14 cellular contexts compared by ENCODE assay signal in the genomic region with DNA sequence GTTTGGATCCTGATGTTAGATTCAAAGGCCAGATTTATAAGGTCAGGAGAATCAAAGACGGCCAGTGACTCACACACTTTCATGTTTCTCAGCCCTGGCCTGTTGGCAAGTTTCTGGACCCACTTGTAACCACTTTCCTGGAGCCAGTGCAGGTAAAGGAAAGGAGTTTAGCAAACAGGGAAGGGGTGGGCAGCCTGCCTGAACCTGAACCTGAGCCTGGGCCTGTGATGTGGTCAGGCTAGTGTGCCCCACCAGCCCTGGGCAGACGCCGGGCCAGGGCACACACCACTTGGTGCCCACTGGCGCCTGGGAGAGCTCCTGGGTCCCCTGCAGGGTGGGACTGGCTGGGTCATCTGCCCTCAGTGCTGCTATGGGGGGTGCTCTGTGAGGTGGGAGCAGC.
DNase-seq lines count a peak whose midpoint lies in the region; ATAC-seq and TF ChIP-seq lines count a peak whose summit lies in the region.
"Had no signal": no experiment of that assay in that cellular context is flagged by ENCODE, and none has a peak within 500 bp of the region (broad histone marks: within the 10 kb centered on the region; RNA-seq: fewer than 3 reads in every experiment).

No MANE protein-coding gene starts in this region.

- intact Hi-C loops in upper lobe of right lung (cut with DNase I): no loop called here
- intact Hi-C loops in CD8-positive, alpha-beta T cell (cut with DNase I, micrococcal nuclease): no loop called here

- H3K27me3 Mint-ChIP-seq in CD8-positive, alpha-beta T cell (ENCODE audit: low read depth): peaks cover 4% of the 10 kb centered on the region

- H3K27ac ChIP-seq in lung (ENCODE audit: low read depth in 1 of 2, low read length in 1 of 2) (peak overlapping the region in 1 of 2 donors; percentile 62), upper lobe of right lung (no peak overlapping the region)
- no peak overlapping the region for H3K27ac ChIP-seq in CD8-positive, alpha-beta T cell (ENCODE audit: low read depth, low read length)
- H3K27ac ChIP-seq: BLaER1 treated with 17β-estradiol and CSF1 and Interleukin-3, amounts not matched to agents 10 nM and 100 nM; GM23248 had no signal

- ATAC-seq in lung (ENCODE audit: insufficient read depth, low FRiP score): peak; percentile 78
- peak; percentile 81 for ATAC-seq in upper lobe of right lung
- ATAC-seq in CD8-positive, alpha-beta T cell: no peak

- POLR2A ChIA-PET in CD8-positive, alpha-beta T cell (lab: Charles Lee): no interaction called here

- H3K9me3 Mint-ChIP-seq in CD8-positive, alpha-beta T cell: no peaks in the 10 kb centered on the region
- H3K9me3 Mint-ChIP-seq: CD4-positive, CD25-positive, alpha-beta regulatory T cell; IgD-negative memory B cell had no signal

- TF ChIP-seq CTCF in lung (IDR thresholded peaks at IDR 0.05; ENCODE audit: control extremely low read depth, extremely low read depth) (no peak), upper lobe of right lung (IDR thresholded peaks at IDR 0.05) (no peak)
- no peak for TF ChIP-seq CTCF in CD8-positive, alpha-beta T cell (IDR thresholded peaks at IDR 0.05)

- peaks cover 0 to 2% of the 10 kb centered on the region in 2 donors for H3K4me1 ChIP-seq in lung (ENCODE audit: control insufficient read depth in 2 of 2, insufficient read depth in 2 of 2, low read length in 2 of 2)
- no peaks in the 10 kb centered on the region for H3K4me1 ChIP-seq in upper lobe of right lung
- no peaks in the 10 kb centered on the region for H3K4me1 ChIP-seq in CD8-positive, alpha-beta T cell (ENCODE audit: insufficient read depth, low read length)
- H3K4me1 ChIP-seq: BLaER1 treated with 17β-estradiol and CSF1 and Interleukin-3, amounts not matched to agents 10 nM and 100 nM had no signal

- CTCF ChIA-PET in CD8-positive, alpha-beta T cell (lab: Charles Lee): no interaction called here

- no peaks in the 10 kb centered on the region for H3K9me3 ChIP-seq in lung (ENCODE audit: control insufficient read depth in 2 of 2, insufficient read depth in 1 of 2, low read length in 1 of 2)
- no peaks in the 10 kb centered on the region for H3K9me3 ChIP-seq in upper lobe of right lung
- H3K9me3 ChIP-seq in CD8-positive, alpha-beta T cell (ENCODE audit: low read length): no peaks in the 10 kb centered on the region
- H3K9me3 ChIP-seq: BLaER1 treated with 17β-estradiol and CSF1 and Interleukin-3, amounts not matched to agents 10 nM and 100 nM had no signal

- DNase-seq in HT-29 (ENCODE audit: low spot score) (peak; percentile 51), astrocyte of the hippocampus (ENCODE audit: low read depth, low spot score) (peak; percentile 45), lung (ENCODE audit: low spot score) (peak; percentile 60), upper lobe of right lung (peak; percentile 74), GM19238 (ENCODE audit: insufficient read length, low spot score) (no peak), NCI-H187 treated with DMSO at 0.1 percent for 48 hours (lab: John Stamatoyannopoulos, UW) (no peak)
- no peak for DNase-seq in CD8-positive, alpha-beta T cell
- DNase-seq: ACHN; Calu3; CD4-positive, CD25-positive, alpha-beta regulatory T cell; DMS 273 treated with DMSO at 0.1 percent for 48 hours; GM23248 had no signal

- H3K4me1 Mint-ChIP-seq in CD8-positive, alpha-beta T cell (ENCODE audit: low read depth): no peaks in the 10 kb centered on the region
- H3K4me1 Mint-ChIP-seq: CD4-positive, CD25-positive, alpha-beta regulatory T cell had no signal

- no peaks in the 10 kb centered on the region for H3K36me3 Mint-ChIP-seq in CD8-positive, alpha-beta T cell
- H3K36me3 Mint-ChIP-seq: CD4-positive, CD25-positive, alpha-beta regulatory T cell; IgD-negative memory B cell had no signal

- H3K36me3 ChIP-seq in lung (ENCODE audit: control insufficient read depth in 2 of 2, insufficient read depth in 2 of 2, low read length in 2 of 2): no peaks in the 10 kb centered on the region
- H3K36me3 ChIP-seq in upper lobe of right lung: no peaks in the 10 kb centered on the region
- H3K36me3 ChIP-seq in CD8-positive, alpha-beta T cell (ENCODE audit: insufficient read depth, low read length): no peaks in the 10 kb centered on the region
- H3K36me3 ChIP-seq: BLaER1 treated with 17β-estradiol and CSF1 and Interleukin-3, amounts not matched to agents 10 nM and 100 nM had no signal

- WGBS in lung, 2 donors: 67 to 84% methylated on average over 4 of the region's 4 CpGs

- no peak overlapping the region for H3K27ac Mint-ChIP-seq in CD8-positive, alpha-beta T cell
- H3K27ac Mint-ChIP-seq: IgD-negative memory B cell had no signal

- H3K4me3 ChIP-seq in lung: no peak overlapping the region
- H3K4me3 ChIP-seq in upper lobe of right lung: no peak overlapping the region
- no peak overlapping the region for H3K4me3 ChIP-seq in CD8-positive, alpha-beta T cell (ENCODE audit: low read depth, low read length)
- H3K4me3 ChIP-seq: BLaER1 treated with 17β-estradiol and CSF1 and Interleukin-3, amounts not matched to agents 10 nM and 100 nM; GM23248 had no signal

- no peak overlapping the region for H3K4me3 Mint-ChIP-seq in CD8-positive, alpha-beta T cell
- H3K4me3 Mint-ChIP-seq: CD4-positive, CD25-positive, alpha-beta regulatory T cell; IgD-negative memory B cell had no signal

- H3K27me3 ChIP-seq in lung (ENCODE audit: control insufficient read depth, insufficient read depth) (no peaks in the 10 kb centered on the region), upper lobe of right lung (no peaks in the 10 kb centered on the region)
- H3K27me3 ChIP-seq in CD8-positive, alpha-beta T cell (ENCODE audit: insufficient read depth, low read length): no peaks in the 10 kb centered on the region
- H3K27me3 ChIP-seq: BLaER1 treated with 17β-estradiol and CSF1 and Interleukin-3, amounts not matched to agents 10 nM and 100 nM had no signal

Comparison
In these comparisons a context has a peak if more than half of its experiments do, and no peak if none do; other contexts are left out.
1. DNase-seq: peak in HT-29 (single experiment), astrocyte of the hippocampus (single experiment), lung (single experiment) and upper lobe of right lung (single experiment); none in CD8-positive, alpha-beta T cell (0 of 7), GM19238 (single experiment) and NCI-H187 treated with DMSO at 0.1 percent for 48 hours (single experiment).